Comparison of ENCODE assay signal across 18 cellular contexts in the genomic region with DNA sequence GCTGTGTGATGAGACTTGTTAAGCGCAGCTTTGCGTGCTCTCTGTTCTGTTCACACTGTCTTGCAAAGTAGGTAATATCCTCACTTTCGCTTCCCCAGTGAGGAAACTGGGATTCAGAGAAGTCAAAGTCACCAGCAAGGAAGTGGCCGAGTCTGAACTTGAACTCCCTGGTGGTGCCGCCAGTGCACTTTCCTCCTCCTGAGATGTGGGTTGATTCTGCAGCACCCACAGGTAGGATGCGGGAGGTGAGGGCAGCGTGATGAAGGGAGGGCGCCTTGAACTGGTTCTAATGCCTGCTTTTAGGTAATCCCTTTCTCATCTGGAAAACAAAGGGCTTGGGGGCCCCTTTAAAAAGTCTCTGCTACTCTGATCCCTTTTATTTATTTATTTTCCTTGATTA. TPM values are rescaled to one million over a fixed set of nuclear protein-coding genes. Genes with fewer than 3 reads are reported as not detected.
"Had no signal": no experiment of that assay in that cellular context is flagged by ENCODE, and none has a peak within 500 bp of the region (broad histone marks: within the 10 kb centered on the region; RNA-seq: fewer than 3 reads in every experiment).

No MANE protein-coding gene starts in this region.

- H3K4me1 Mint-ChIP-seq: naive thymus-derived CD8-positive, alpha-beta T cell; stimulated activated effector memory CD8-positive, alpha-beta T cell treated with anti-CD3 and anti-CD28 coated beads, Interleukin-12 subunit alpha, Interleukin-12 subunit beta, amount 100 ng/mL, for 72 hours; T-helper 17 cell had no signal

- H3K4me3 Mint-ChIP-seq: activated CD8-positive, alpha-beta T cell treated with anti-CD3 and anti-CD28 coated beads for 36 hours; activated naive CD4-positive, alpha-beta T cell treated with anti-CD3 and anti-CD28 coated beads for 36 hours; activated T-cell treated with anti-CD3 and anti-CD28 coated beads, Interleukin-2, amount 50 U/mL, for 4 hours; naive thymus-derived CD8-positive, alpha-beta T cell; stimulated activated effector memory CD8-positive, alpha-beta T cell treated with anti-CD3 and anti-CD28 coated beads, Interleukin-12 subunit alpha, Interleukin-12 subunit beta, amount 100 ng/mL, for 72 hours; T-helper 17 cell had no signal

- H3K36me3 ChIP-seq: brain microvascular endothelial cell, gastrocnemius medialis, heart left ventricle, sigmoid colon, upper lobe of left lung had no signal

- H3K9me3 ChIP-seq: gastrocnemius medialis, heart left ventricle, sigmoid colon, testis, upper lobe of left lung had no signal

- H3K36me3 Mint-ChIP-seq: naive thymus-derived CD8-positive, alpha-beta T cell; stimulated activated effector memory CD8-positive, alpha-beta T cell treated with anti-CD3 and anti-CD28 coated beads, Interleukin-12 subunit alpha, Interleukin-12 subunit beta, amount 100 ng/mL, for 72 hours had no signal

- H3K4me3 ChIP-seq: gastrocnemius medialis, heart left ventricle, sigmoid colon, testis, upper lobe of left lung had no signal

- ATAC-seq: activated CD8-positive, alpha-beta T cell treated with anti-CD3 and anti-CD28 coated beads for 36 hours; activated T-cell treated with anti-CD3 and anti-CD28 coated beads, Interleukin-2, amount 50 U/mL, for 4 hours; gastrocnemius medialis; heart left ventricle; naive thymus-derived CD8-positive, alpha-beta T cell; stimulated activated effector memory CD8-positive, alpha-beta T cell treated with anti-CD3 and anti-CD28 coated beads, Interleukin-12 subunit alpha, Interleukin-12 subunit beta, amount 100 ng/mL, for 72 hours; T-helper 17 cell had no signal

- H3K27me3 ChIP-seq: brain microvascular endothelial cell, gastrocnemius medialis, sigmoid colon, testis, upper lobe of left lung had no signal

- DNase-seq: activated CD4-positive, alpha-beta T cell treated with anti-CD3 and anti-CD28 coated beads for 48 hours; activated CD4-positive, CD25-positive, alpha-beta regulatory T cell; activated CD8-positive, alpha-beta T cell treated with anti-CD3 and anti-CD28 coated beads for 36 hours; activated naive CD4-positive, alpha-beta T cell treated with anti-CD3 and anti-CD28 coated beads for 36 hours; activated T-cell treated with anti-CD3 and anti-CD28 coated beads, Interleukin-2, amount 50 U/mL, for 4 hours; brain microvascular endothelial cell; central memory CD4-positive, alpha-beta T cell; gastrocnemius medialis; heart left ventricle; mesendoderm; naive thymus-derived CD8-positive, alpha-beta T cell; sigmoid colon; stimulated activated CD4-positive, alpha-beta T cell treated with anti-CD3 and anti-CD28 coated beads, Interleukin-4, amount 100 ng/mL, for 24 hours; T-helper 17 cell; testis had no signal

- H3K27ac ChIP-seq: brain microvascular endothelial cell, gastrocnemius medialis, heart left ventricle, sigmoid colon, testis, upper lobe of left lung had no signal

- H3K27ac Mint-ChIP-seq: activated CD8-positive, alpha-beta T cell treated with anti-CD3 and anti-CD28 coated beads for 36 hours; activated naive CD4-positive, alpha-beta T cell treated with anti-CD3 and anti-CD28 coated beads for 36 hours; naive thymus-derived CD8-positive, alpha-beta T cell; stimulated activated effector memory CD8-positive, alpha-beta T cell treated with anti-CD3 and anti-CD28 coated beads, Interleukin-12 subunit alpha, Interleukin-12 subunit beta, amount 100 ng/mL, for 72 hours; T-helper 17 cell had no signal

- FAIRE-seq: colon had no signal

- H3K9me3 Mint-ChIP-seq: activated CD8-positive, alpha-beta T cell treated with anti-CD3 and anti-CD28 coated beads for 36 hours; activated naive CD4-positive, alpha-beta T cell treated with anti-CD3 and anti-CD28 coated beads for 36 hours; activated T-cell treated with anti-CD3 and anti-CD28 coated beads, Interleukin-2, amount 50 U/mL, for 4 hours; naive thymus-derived CD8-positive, alpha-beta T cell; stimulated activated effector memory CD8-positive, alpha-beta T cell treated with anti-CD3 and anti-CD28 coated beads, Interleukin-12 subunit alpha, Interleukin-12 subunit beta, amount 100 ng/mL, for 72 hours had no signal

- H3K4me1 ChIP-seq: gastrocnemius medialis, heart left ventricle, sigmoid colon, upper lobe of left lung had no signal

RNA-seq across cellular contexts. Expression of a gene that starts 54.9 kb away (rescaled TPM):
- total RNA-seq: activated naive CD4-positive, alpha-beta T cell treated with anti-CD3 and anti-CD28 coated beads for 36 hours; T-helper 17 cell had no signal
- polyA plus RNA-seq: naive thymus-derived CD8-positive, alpha-beta T cell had no signal
